ENCODE assay signal across 35 cellular contexts in the genomic region with DNA sequence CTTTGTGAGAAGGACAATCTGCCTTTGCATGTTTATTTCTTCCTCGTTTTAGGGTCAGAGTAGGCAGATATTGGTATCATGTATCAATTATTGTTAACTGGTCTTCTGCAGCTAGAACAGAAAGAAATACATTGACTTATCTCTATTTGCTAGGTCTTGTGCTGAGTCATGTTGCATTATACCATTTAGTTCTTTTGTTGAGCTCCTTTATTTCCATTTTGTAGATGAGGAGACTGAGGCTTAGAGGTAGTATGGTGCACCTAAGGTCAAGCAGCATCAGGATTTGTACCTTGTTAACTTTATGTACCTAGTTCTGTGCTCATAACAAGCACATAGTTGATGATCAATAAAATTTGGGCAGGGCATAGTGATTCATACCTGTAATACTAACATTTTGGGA.
"Had no signal": no experiment of that assay in that cellular context is flagged by ENCODE, and none has a peak within 500 bp of the region (broad histone marks: within the 10 kb centered on the region; RNA-seq: fewer than 3 reads in every experiment).

No MANE protein-coding gene starts in this region.

- H3K9me3 Mint-ChIP-seq: activated B cell treated with CpG ODN at 0.5 μM for 24 hours; activated CD4-positive, alpha-beta memory T cell treated with anti-CD3 and anti-CD28 coated beads for 36 hours; activated CD4-positive, alpha-beta T cell treated with anti-CD3 and anti-CD28 coated beads, Interleukin-2, amount 10 ng/mL, durations not matched to agents 24 days and 14 days; activated CD8-positive, alpha-beta T cell treated with anti-CD3 and anti-CD28 coated beads for 36 hours; activated naive CD4-positive, alpha-beta T cell treated with anti-CD3 and anti-CD28 coated beads for 36 hours; activated naive CD4-positive, alpha-beta T cell treated with anti-CD3 and anti-CD28 coated beads, Interleukin-2, amount 50 U/mL, for 72 hours; activated naive CD8-positive, alpha-beta T cell treated with anti-CD3 and anti-CD28 coated beads for 36 hours; activated T-cell treated with anti-CD3 and anti-CD28 coated beads, Interleukin-2, amount 50 U/mL, for 4 hours; activated T-cell treated with anti-CD3 and anti-CD28 coated beads, Interleukin-2, amount 50 U/mL, for 72 hours; activated T-helper 1 cell treated with anti-CD3 and anti-CD28 coated beads, Interleukin-12 subunit alpha, Interleukin-12 subunit beta, Interleukin-2, Interleukin-4 antibody, amounts not matched to agents 30 ng/mL and 10 ng/mL and 1 ng/mL, durations not matched to agents 14 hours and 24 hours and 36 hours; activated T-helper 17 cell treated with anti-CD3 and anti-CD28 coated beads, Interleukin-2, amount 50 U/mL, for 72 hours; T-cell had no signal

- H3K9me3 ChIP-seq: adrenal gland, body of pancreas, breast epithelium had no signal

- H3K4me3 ChIP-seq: adrenal gland, body of pancreas, breast epithelium had no signal

- H3K36me3 Mint-ChIP-seq: activated naive CD4-positive, alpha-beta T cell treated with anti-CD3 and anti-CD28 coated beads, Interleukin-2, amount 50 U/mL, for 72 hours had no signal

- DNase-seq: activated B cell treated with CpG ODN at 0.5 μM for 24 hours; activated CD4-positive, alpha-beta memory T cell treated with anti-CD3 and anti-CD28 coated beads for 36 hours; activated CD4-positive, alpha-beta T cell treated with anti-CD3 and anti-CD28 coated beads for 4 hours; activated CD4-positive, alpha-beta T cell treated with anti-CD3 and anti-CD28 coated beads, Interleukin-2, amount 10 ng/mL, durations not matched to agents 24 days and 14 days; activated CD4-positive, alpha-beta T cell treated with anti-CD3 and anti-CD28 coated beads, Interleukin-2, amount 50 U/mL, for 1 hour; activated CD4-positive, alpha-beta T cell treated with anti-CD3 and anti-CD28 coated beads, Interleukin-2, amount 50 U/mL, for 4 hours; activated CD4-positive, CD25-positive, alpha-beta regulatory T cell treated with anti-CD3 and anti-CD28 coated beads, Interleukin-2, amount 50 U/mL, for 72 hours; activated CD8-positive, alpha-beta memory T cell treated with anti-CD3 and anti-CD28 coated beads, Interleukin-2, amount 50 U/mL, for 4 hours; activated CD8-positive, alpha-beta T cell treated with anti-CD3 and anti-CD28 coated beads for 36 hours; activated effector memory CD4-positive, alpha-beta T cell treated with anti-CD3 and anti-CD28 coated beads, Interleukin-2, amount 50 U/mL, for 16 hours; activated gamma-delta T cell treated with Interleukin-2 at 50 U/mL for 16 hours; activated naive CD4-positive, alpha-beta T cell; activated naive CD4-positive, alpha-beta T cell treated with anti-CD3 and anti-CD28 coated beads for 36 hours; activated naive CD4-positive, alpha-beta T cell treated with anti-CD3 and anti-CD28 coated beads, Interleukin-2, amount 50 U/mL, for 16 hours; activated naive CD8-positive, alpha-beta T cell treated with anti-CD3 and anti-CD28 coated beads for 36 hours; activated T-cell treated with anti-CD3 and anti-CD28 coated beads for 4 hours; activated T-cell treated with anti-CD3 and anti-CD28 coated beads, Interleukin-2, amount 50 U/mL, for 1 hour; activated T-cell treated with anti-CD3 and anti-CD28 coated beads, Interleukin-2, amount 50 U/mL, for 4 hours; activated T-cell treated with anti-CD3 and anti-CD28 coated beads, Interleukin-2, amount 50 U/mL, for 72 hours; adrenal gland; amniotic stem cell; aorta; body of pancreas; brain microvascular endothelial cell; central memory CD4-positive, alpha-beta T cell; T-cell; T-helper 17 cell; T-helper 9 cell had no signal

- H3K27me3 Mint-ChIP-seq: activated B cell treated with CpG ODN at 0.5 μM for 24 hours; activated CD4-positive, alpha-beta memory T cell treated with anti-CD3 and anti-CD28 coated beads for 36 hours; activated CD4-positive, alpha-beta T cell treated with anti-CD3 and anti-CD28 coated beads, Interleukin-2, amount 10 ng/mL, durations not matched to agents 24 days and 14 days; activated CD8-positive, alpha-beta T cell treated with anti-CD3 and anti-CD28 coated beads for 36 hours; activated naive CD8-positive, alpha-beta T cell treated with anti-CD3 and anti-CD28 coated beads for 36 hours; activated T-helper 17 cell treated with anti-CD3 and anti-CD28 coated beads, Interleukin-2, amount 50 U/mL, for 72 hours; T-cell; T-helper 17 cell had no signal

- H3K4me3 Mint-ChIP-seq: activated B cell treated with CpG ODN at 0.5 μM for 24 hours; activated CD4-positive, alpha-beta memory T cell treated with anti-CD3 and anti-CD28 coated beads for 36 hours; activated CD4-positive, alpha-beta T cell treated with anti-CD3 and anti-CD28 coated beads, Interleukin-2, amount 10 ng/mL, durations not matched to agents 24 days and 14 days; activated CD8-positive, alpha-beta T cell treated with anti-CD3 and anti-CD28 coated beads for 36 hours; activated naive CD4-positive, alpha-beta T cell treated with anti-CD3 and anti-CD28 coated beads for 36 hours; activated naive CD8-positive, alpha-beta T cell treated with anti-CD3 and anti-CD28 coated beads for 36 hours; activated T-cell treated with anti-CD3 and anti-CD28 coated beads, Interleukin-2, amount 50 U/mL, for 4 hours; activated T-cell treated with anti-CD3 and anti-CD28 coated beads, Interleukin-2, amount 50 U/mL, for 72 hours; activated T-helper 1 cell treated with anti-CD3 and anti-CD28 coated beads, Interleukin-12 subunit alpha, Interleukin-12 subunit beta, Interleukin-2, Interleukin-4 antibody, amounts not matched to agents 30 ng/mL and 10 ng/mL and 1 ng/mL, durations not matched to agents 14 hours and 24 hours and 36 hours; activated T-helper 17 cell treated with anti-CD3 and anti-CD28 coated beads, Interleukin-2, amount 50 U/mL, for 72 hours; T-cell; T-helper 17 cell had no signal

- H3K36me3 ChIP-seq: brain microvascular endothelial cell, breast epithelium had no signal

- H3K27ac ChIP-seq: adrenal gland, body of pancreas, brain microvascular endothelial cell, breast epithelium, VCaP had no signal

- H3K27ac Mint-ChIP-seq: activated B cell treated with CpG ODN at 0.5 μM for 24 hours; activated CD4-positive, alpha-beta memory T cell treated with anti-CD3 and anti-CD28 coated beads for 36 hours; activated CD4-positive, alpha-beta T cell treated with anti-CD3 and anti-CD28 coated beads, Interleukin-2, amount 10 ng/mL, durations not matched to agents 24 days and 14 days; activated CD8-positive, alpha-beta T cell treated with anti-CD3 and anti-CD28 coated beads for 36 hours; activated naive CD4-positive, alpha-beta T cell treated with anti-CD3 and anti-CD28 coated beads for 36 hours; activated naive CD8-positive, alpha-beta T cell treated with anti-CD3 and anti-CD28 coated beads for 36 hours; activated T-cell treated with anti-CD3 and anti-CD28 coated beads, Interleukin-2, amount 50 U/mL, for 72 hours; activated T-helper 1 cell treated with anti-CD3 and anti-CD28 coated beads, Interleukin-12 subunit alpha, Interleukin-12 subunit beta, Interleukin-2, Interleukin-4 antibody, amounts not matched to agents 30 ng/mL and 10 ng/mL and 1 ng/mL, durations not matched to agents 14 hours and 24 hours and 36 hours; activated T-helper 17 cell treated with anti-CD3 and anti-CD28 coated beads, Interleukin-2, amount 50 U/mL, for 72 hours; T-cell; T-helper 17 cell had no signal

- H3K4me1 Mint-ChIP-seq: activated B cell treated with CpG ODN at 0.5 μM for 24 hours; activated CD4-positive, alpha-beta T cell treated with anti-CD3 and anti-CD28 coated beads, Interleukin-2, amount 10 ng/mL, durations not matched to agents 24 days and 14 days; activated naive CD8-positive, alpha-beta T cell treated with anti-CD3 and anti-CD28 coated beads for 36 hours; activated T-helper 17 cell treated with anti-CD3 and anti-CD28 coated beads, Interleukin-2, amount 50 U/mL, for 72 hours; T-cell had no signal

- H3K27me3 ChIP-seq: adrenal gland, body of pancreas, brain microvascular endothelial cell, breast epithelium had no signal

- H3K4me1 ChIP-seq: body of pancreas, breast epithelium had no signal

- FAIRE-seq: astrocyte, TTC549 had no signal

- ATAC-seq: activated CD8-positive, alpha-beta T cell treated with anti-CD3 and anti-CD28 coated beads for 36 hours; activated naive CD4-positive, alpha-beta T cell treated with anti-CD3 and anti-CD28 coated beads, Interleukin-2, amount 50 U/mL, for 72 hours; activated T-cell treated with anti-CD3 and anti-CD28 coated beads, Interleukin-2, amount 50 U/mL, for 4 hours; activated T-cell treated with anti-CD3 and anti-CD28 coated beads, Interleukin-2, amount 50 U/mL, for 72 hours; activated T-helper 17 cell treated with anti-CD3 and anti-CD28 coated beads, Interleukin-2, amount 50 U/mL, for 72 hours; body of pancreas; T-cell; T-helper 17 cell had no signal
